26 cellular contexts compared by ENCODE assay signal in the genomic region with DNA sequence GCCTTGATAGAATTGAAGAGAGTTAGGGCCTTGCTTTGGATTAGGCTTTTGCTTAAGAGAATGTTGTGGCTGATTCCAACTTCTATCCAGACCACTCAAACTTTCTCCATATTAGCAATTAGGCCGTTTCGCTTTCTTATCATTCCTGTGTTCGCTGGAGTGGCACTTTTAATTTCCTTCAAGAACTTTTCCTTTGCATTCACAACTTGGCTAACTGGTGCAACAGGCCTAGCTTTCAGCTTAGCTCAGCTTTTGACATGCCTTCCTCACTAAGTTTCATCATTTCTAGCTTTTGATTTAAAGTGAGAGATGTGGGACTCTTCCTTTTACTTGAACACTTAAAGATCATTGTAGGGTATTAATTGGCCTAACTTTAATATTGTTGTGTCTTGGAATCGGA.
"Had no signal": no experiment of that assay in that cellular context is flagged by ENCODE, and none has a peak within 500 bp of the region (broad histone marks: within the 10 kb centered on the region; RNA-seq: fewer than 3 reads in every experiment).

No MANE protein-coding gene starts in this region.

- H3K27me3 ChIP-seq: heart right ventricle, hepatocyte, pancreas, right atrium auricular region, spleen, suprapubic skin, tibial artery, uterus had no signal

- H3K9me3 Mint-ChIP-seq: naive thymus-derived CD8-positive, alpha-beta T cell; nephron; neural crest cell; stimulated activated effector memory CD8-positive, alpha-beta T cell treated with anti-CD3 and anti-CD28 coated beads, Interleukin-12 subunit alpha, Interleukin-12 subunit beta, amount 100 ng/mL, for 72 hours; stimulated activated naive CD8-positive, alpha-beta T cell treated with anti-CD3 and anti-CD28 coated beads, Interleukin-15, Interleukin-2, amounts not matched to agents 100 ng/mL and 50 ng/mL, for 24 hours had no signal

- H3K9me3 ChIP-seq: heart right ventricle, lower lobe of right lung, pancreas, psoas muscle, right atrium auricular region, spleen, suprapubic skin, thoracic aorta, tibial artery, uterus had no signal

- H2AFZ ChIP-seq: hepatocyte had no signal

- ATAC-seq: heart right ventricle; left lobe of liver; naive thymus-derived CD8-positive, alpha-beta T cell; pancreas; psoas muscle; sciatic nerve; stimulated activated effector memory CD8-positive, alpha-beta T cell treated with anti-CD3 and anti-CD28 coated beads, Interleukin-12 subunit alpha, Interleukin-12 subunit beta, amount 100 ng/mL, for 72 hours had no signal

- H3K4me1 Mint-ChIP-seq: neural crest cell; stimulated activated effector memory CD8-positive, alpha-beta T cell treated with anti-CD3 and anti-CD28 coated beads, Interleukin-12 subunit alpha, Interleukin-12 subunit beta, amount 100 ng/mL, for 72 hours had no signal

- H3K27me3 Mint-ChIP-seq: naive thymus-derived CD8-positive, alpha-beta T cell; stimulated activated naive CD8-positive, alpha-beta T cell treated with anti-CD3 and anti-CD28 coated beads, Interleukin-15, Interleukin-2, amounts not matched to agents 100 ng/mL and 50 ng/mL, for 24 hours had no signal

- H3K27ac Mint-ChIP-seq: stimulated activated effector memory CD8-positive, alpha-beta T cell treated with anti-CD3 and anti-CD28 coated beads, Interleukin-12 subunit alpha, Interleukin-12 subunit beta, amount 100 ng/mL, for 72 hours; stimulated activated naive CD8-positive, alpha-beta T cell treated with anti-CD3 and anti-CD28 coated beads, Interleukin-15, Interleukin-2, amounts not matched to agents 100 ng/mL and 50 ng/mL, for 24 hours had no signal

- DNase-seq: heart right ventricle; islet precursor cell; lower lobe of right lung; mammary epithelial cell; mesenchymal stem cell; naive thymus-derived CD8-positive, alpha-beta T cell; nucleus accumbens; pancreas; psoas muscle; spleen; stimulated activated CD4-positive, alpha-beta T cell treated with anti-CD3 and anti-CD28 coated beads, Interleukin-4, amount 100 ng/mL, for 24 hours; stimulated activated naive CD4-positive, alpha-beta T cell; tibial artery; trophoblast cell; uterus had no signal

- H3K27ac ChIP-seq: hepatocyte, lower lobe of right lung, pancreas, psoas muscle, right atrium auricular region, skin epidermis, spleen, suprapubic skin, thoracic aorta, tibial artery, uterus had no signal

- H3K4me3 ChIP-seq: heart right ventricle, hepatocyte, lower lobe of right lung, pancreas, psoas muscle, right atrium auricular region, skin epidermis, spleen, suprapubic skin, thoracic aorta, tibial artery, uterus had no signal

- H3K79me2 ChIP-seq: hepatocyte had no signal

- H3K4me2 ChIP-seq: hepatocyte had no signal

- H3K4me1 ChIP-seq: lower lobe of right lung, pancreas, right atrium auricular region, spleen, suprapubic skin, uterus had no signal

- FAIRE-seq: pancreas had no signal

- H3K36me3 ChIP-seq: lower lobe of right lung, pancreas, right atrium auricular region, suprapubic skin, thoracic aorta, tibial artery, uterus had no signal

- H3K4me3 Mint-ChIP-seq: naive thymus-derived CD8-positive, alpha-beta T cell; nephron; neural crest cell; stimulated activated effector memory CD8-positive, alpha-beta T cell treated with anti-CD3 and anti-CD28 coated beads, Interleukin-12 subunit alpha, Interleukin-12 subunit beta, amount 100 ng/mL, for 72 hours; stimulated activated naive CD8-positive, alpha-beta T cell treated with anti-CD3 and anti-CD28 coated beads, Interleukin-15, Interleukin-2, amounts not matched to agents 100 ng/mL and 50 ng/mL, for 24 hours had no signal
